In the genomic region with DNA sequence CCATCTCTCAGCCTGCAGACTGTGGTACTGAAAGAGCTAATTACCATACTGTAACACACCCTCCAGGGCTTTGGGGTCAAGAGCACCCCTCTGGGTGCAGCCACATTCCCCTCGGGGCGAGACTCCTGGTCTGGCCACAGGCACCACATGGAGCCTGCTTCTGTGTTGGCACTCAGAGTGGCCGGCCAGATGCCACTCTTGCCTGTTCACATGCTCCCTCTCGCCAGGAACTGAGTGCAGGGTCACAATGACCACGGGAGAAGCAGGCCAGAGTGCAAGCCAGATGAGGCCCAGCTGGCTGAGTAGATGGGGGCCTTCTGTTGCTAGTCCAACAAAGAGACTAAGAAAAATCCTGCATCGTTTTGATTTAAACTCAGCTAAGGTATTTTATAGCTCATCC, we compare ENCODE assay signal across 22 cellular contexts.
DNase-seq lines count a peak whose midpoint lies in the region; ATAC-seq and TF ChIP-seq lines count a peak whose summit lies in the region.
"Had no signal": no experiment of that assay in that cellular context is flagged by ENCODE, and none has a peak within 500 bp of the region (broad histone marks: within the 10 kb centered on the region; RNA-seq: fewer than 3 reads in every experiment).

No MANE protein-coding gene starts in this region.

- no peaks in the 10 kb centered on the region for H3F3A ChIP-seq in neural progenitor cell (ENCODE audit: low read depth)

- peak; percentile 35 for ATAC-seq in upper lobe of right lung
- no peak for ATAC-seq in GM21528 (IDR thresholded peaks at IDR 0.05; ENCODE audit: low FRiP score, unreplicated experiment)
- ATAC-seq: K562 had no signal

- no peak overlapping the region for H3K4me3 Mint-ChIP-seq in neural progenitor cell
- H3K4me3 Mint-ChIP-seq: CD4-positive, alpha-beta T cell; H9 had no signal

- no peak overlapping the region for H3K27ac ChIP-seq in neural progenitor cell
- H3K27ac ChIP-seq in upper lobe of right lung: no peak overlapping the region
- H3K27ac ChIP-seq: BLaER1 treated with 17β-estradiol and CSF1 and Interleukin-3, amounts not matched to agents 10 nM and 100 nM had no signal

- intact Hi-C loops in upper lobe of right lung (cut with DNase I): no loop called here

- no peaks in the 10 kb centered on the region for H3K4me1 Mint-ChIP-seq in neural progenitor cell

- H3K36me3 ChIP-seq in neural progenitor cell (no peaks in the 10 kb centered on the region), upper lobe of right lung (no peaks in the 10 kb centered on the region)
- H3K36me3 ChIP-seq: BLaER1 treated with 17β-estradiol and CSF1 and Interleukin-3, amounts not matched to agents 10 nM and 100 nM had no signal

- no peaks in the 10 kb centered on the region for H3K79me2 ChIP-seq in neural progenitor cell (ENCODE audit: low read depth)

- peaks cover 2% of the 10 kb centered on the region for H3K9me3 Mint-ChIP-seq in neural progenitor cell
- H3K9me3 Mint-ChIP-seq: CD4-positive, alpha-beta T cell; H9 had no signal

- peak overlapping the region; percentile 23 for H2AFZ ChIP-seq in neural progenitor cell (replicated peaks)

- H3K4me3 ChIP-seq in neural progenitor cell (no peak overlapping the region), upper lobe of right lung (no peak overlapping the region)
- H3K4me3 ChIP-seq: BLaER1 treated with 17β-estradiol and CSF1 and Interleukin-3, amounts not matched to agents 10 nM and 100 nM; K562 had no signal

- H3K4me2 ChIP-seq in neural progenitor cell: no peak overlapping the region
- H3K4me2 ChIP-seq: BLaER1 treated with 17β-estradiol and CSF1 and Interleukin-3, amounts not matched to agents 10 nM and 100 nM had no signal

- no peak overlapping the region for H3K27ac Mint-ChIP-seq in neural progenitor cell
- H3K27ac Mint-ChIP-seq: CD4-positive, alpha-beta T cell had no signal

- no peaks in the 10 kb centered on the region for H3K27me3 Mint-ChIP-seq in neural progenitor cell (ENCODE audit: insufficient read depth, low read depth)
- H3K27me3 Mint-ChIP-seq: CD4-positive, alpha-beta T cell had no signal

- TF ChIP-seq CTCF in neural progenitor cell (IDR thresholded peaks at IDR 0.05) (no peak), upper lobe of right lung (IDR thresholded peaks at IDR 0.05) (no peak)

- H3K9ac ChIP-seq in neural progenitor cell: no peak overlapping the region
- H3K9ac ChIP-seq: BLaER1 treated with 17β-estradiol and CSF1 and Interleukin-3, amounts not matched to agents 10 nM and 100 nM had no signal

- H3K9me3 ChIP-seq in neural progenitor cell (ENCODE audit: low read depth) (no peaks in the 10 kb centered on the region), upper lobe of right lung (no peaks in the 10 kb centered on the region)

- peak; percentile 7 for DNase-seq in D341Med (ENCODE audit: low spot score)
- DNase-seq in UCSD-AML1 (lab: John Stamatoyannopoulos, UW; ENCODE audit: unreplicated experiment): peak; percentile 3
- DNase-seq in neural progenitor cell (ENCODE audit: low spot score): no peak
- no peak for DNase-seq in upper lobe of right lung
- no peak for DNase-seq in cerebellar nuclear complex (lab: John Stamatoyannopoulos, UW)
- no peak for DNase-seq in stimulated activated CD4-positive, alpha-beta T cell treated with anti-CD3 and anti-CD28 coated beads, Interleukin-4, amount 100 ng/mL, for 24 hours
- DNase-seq: CD4-positive, alpha-beta T cell; DMS53; H9; Kasumi-1; NCI-H1105 treated with DMSO at 0.1 percent for 48 hours; NCI-H146; NCI-H1930; NCI-H2107; NCI-H524; NCI-H774; NK-92 treated with Interleukin-12 subunit alpha and Interleukin-12 subunit beta, amount 100 ng/mL, for 24 hours; RPMI8226; SHP77 had no signal

- H3K27me3 ChIP-seq in neural progenitor cell (no peaks in the 10 kb centered on the region), upper lobe of right lung (no peaks in the 10 kb centered on the region)
- H3K27me3 ChIP-seq: BLaER1 treated with 17β-estradiol and CSF1 and Interleukin-3, amounts not matched to agents 10 nM and 100 nM had no signal

- H3K36me3 Mint-ChIP-seq in neural progenitor cell: no peaks in the 10 kb centered on the region

- H4K20me1 ChIP-seq in neural progenitor cell (ENCODE audit: low read depth): no peaks in the 10 kb centered on the region
- H4K20me1 ChIP-seq: BLaER1 treated with 17β-estradiol and CSF1 and Interleukin-3, amounts not matched to agents 10 nM and 100 nM had no signal

- peaks cover 3% of the 10 kb centered on the region for H3K4me1 ChIP-seq in neural progenitor cell
- no peaks in the 10 kb centered on the region for H3K4me1 ChIP-seq in upper lobe of right lung
- H3K4me1 ChIP-seq: BLaER1 treated with 17β-estradiol and CSF1 and Interleukin-3, amounts not matched to agents 10 nM and 100 nM had no signal

Comparison
In these comparisons a context has a peak if more than half of its experiments do, and no peak if none do; other contexts are left out.
1. DNase-seq: peak in D341Med (single experiment) and UCSD-AML1 (single experiment); none in neural progenitor cell (single experiment), upper lobe of right lung (single experiment), cerebellar nuclear complex (0 of 2) and stimulated activated CD4-positive, alpha-beta T cell treated with anti-CD3 and anti-CD28 coated beads, Interleukin-4, amount 100 ng/mL, for 24 hours (single experiment).